In genomic region chr6:53346049-53346448, GRCh38 we compare ENCODE assay signal across 8 cellular contexts. TPM values are rescaled to one million over a fixed set of nuclear protein-coding genes. Genes with fewer than 3 reads are reported as not detected.
DNase-seq lines count a peak whose midpoint lies in the region; ATAC-seq and TF ChIP-seq lines count a peak whose summit lies in the region.
"Not testable (repeated sequence)": the region's sequence is repeated elsewhere in the genome, so short reads cannot be mapped to it uniquely, and the experiment has no call there.

No MANE protein-coding gene starts in this region.

- H3K4me1 Mint-ChIP-seq in activated T-cell treated with anti-CD3 and anti-CD28 coated beads, Interleukin-2, amount 50 U/mL, for 4 hours (ENCODE audit: low read depth): peaks cover 69% of the 10 kb centered on the region
- H3K4me1 Mint-ChIP-seq in activated naive CD8-positive, alpha-beta T cell treated with anti-CD3 and anti-CD28 coated beads, Interleukin-2, amount 50 U/mL, for 24 hours: peaks cover 72% of the 10 kb centered on the region
- H3K4me1 Mint-ChIP-seq in endodermal cell (peaks cover 33% of the 10 kb centered on the region), nephron (peaks cover 45% of the 10 kb centered on the region)
- H3K4me1 Mint-ChIP-seq in stimulated activated naive CD8-positive, alpha-beta T cell treated with anti-CD3 and anti-CD28 coated beads, Interleukin-15, Interleukin-2, amounts not matched to agents 100 ng/mL and 50 ng/mL, for 24 hours (ENCODE audit: low read depth): peaks cover 70% of the 10 kb centered on the region

- H3K27me3 Mint-ChIP-seq in activated T-cell treated with anti-CD3 and anti-CD28 coated beads, Interleukin-2, amount 50 U/mL, for 4 hours (ENCODE audit: low read depth); activated naive CD8-positive, alpha-beta T cell treated with anti-CD3 and anti-CD28 coated beads, Interleukin-2, amount 50 U/mL, for 24 hours; nephron (ENCODE audit: low read depth); stimulated activated naive CD8-positive, alpha-beta T cell treated with anti-CD3 and anti-CD28 coated beads, Interleukin-15, Interleukin-2, amounts not matched to agents 100 ng/mL and 50 ng/mL, for 24 hours: not testable (repeated sequence)
- peaks cover 14% of the 10 kb centered on the region for H3K27me3 Mint-ChIP-seq in endodermal cell (ENCODE audit: insufficient read depth)

- peaks cover 33 to 67% (median 59%) of the 10 kb centered on the region in 10 experiments for H3K4me1 ChIP-seq in BLaER1 treated with 17β-estradiol and CSF1 and Interleukin-3, amounts not matched to agents 10 nM and 100 nM
- H3K4me1 ChIP-seq in HUES64 (ENCODE audit: insufficient read depth, low read length): peaks cover 12% of the 10 kb centered on the region
- H3K4me1 ChIP-seq in endodermal cell (ENCODE audit: control insufficient read depth, insufficient read depth, low read length): not testable (repeated sequence)

- H3K36me3 ChIP-seq in BLaER1 treated with 17β-estradiol and CSF1 and Interleukin-3, amounts not matched to agents 10 nM and 100 nM: peaks cover 0 to 36% (median 16%) of the 10 kb centered on the region in 11 experiments; a peak in 13 of 22 replicates
- peaks cover 12% of the 10 kb centered on the region for H3K36me3 ChIP-seq in HUES64 (ENCODE audit: insufficient read depth, low read length)
- not testable (repeated sequence) for H3K36me3 ChIP-seq in endodermal cell (ENCODE audit: control insufficient read depth, insufficient read depth, low read length)

- peak overlapping the region; percentile 96 for H3K4me3 Mint-ChIP-seq in activated T-cell treated with anti-CD3 and anti-CD28 coated beads, Interleukin-2, amount 50 U/mL, for 4 hours
- peak overlapping the region; percentile 95 for H3K4me3 Mint-ChIP-seq in activated naive CD8-positive, alpha-beta T cell treated with anti-CD3 and anti-CD28 coated beads, Interleukin-2, amount 50 U/mL, for 24 hours
- peak overlapping the region; percentile 85 for H3K4me3 Mint-ChIP-seq in endodermal cell
- peak overlapping the region; percentile 96 to 98 (median 97) for H3K4me3 Mint-ChIP-seq in nephron
- peak overlapping the region; percentile 93 for H3K4me3 Mint-ChIP-seq in stimulated activated naive CD8-positive, alpha-beta T cell treated with anti-CD3 and anti-CD28 coated beads, Interleukin-15, Interleukin-2, amounts not matched to agents 100 ng/mL and 50 ng/mL, for 24 hours

- H3K4me3 ChIP-seq in BLaER1 treated with 17β-estradiol and CSF1 and Interleukin-3, amounts not matched to agents 10 nM and 100 nM: peak overlapping the region in 1 of 10 experiments; percentile 95; a peak in 1 of 20 replicates
- H3K4me3 ChIP-seq in HUES64 (ENCODE audit: low read length) (peak overlapping the region; percentile 90; the same call in 1 of the 2 replicates), endodermal cell (ENCODE audit: low read length) (peak overlapping the region; percentile 89)

- not testable (repeated sequence) for ATAC-seq in activated T-cell treated with anti-CD3 and anti-CD28 coated beads, Interleukin-2, amount 50 U/mL, for 4 hours; activated naive CD8-positive, alpha-beta T cell treated with anti-CD3 and anti-CD28 coated beads, Interleukin-2, amount 50 U/mL, for 24 hours

- not testable (repeated sequence) for TF ChIP-seq CTCF in VCaP (conservative IDR thresholded peaks at IDR 0.05); endodermal cell (conservative IDR thresholded peaks at IDR 0.05); nephron (IDR thresholded peaks at IDR 0.05; ENCODE audit: unreplicated experiment in 3 of 3)

- not testable (repeated sequence) for H3K27me3 ChIP-seq in BLaER1 treated with 17β-estradiol and CSF1 and Interleukin-3, amounts not matched to agents 10 nM and 100 nM; endodermal cell (ENCODE audit: control insufficient read depth, insufficient read depth, low read length, poor library complexity, severe bottlenecking)
- H3K27me3 ChIP-seq in HUES64 (ENCODE audit: insufficient read depth, low read length): peaks cover 19% of the 10 kb centered on the region

- WGBS in HUES64: 95% methylated on average over 4 of the region's 5 CpGs
- 98% methylated on average over 4 of the region's 5 CpGs; no CpG with 5 or more reads in 1 of the 2 experiments for WGBS in endodermal cell (ENCODE audit: insufficient coverage in 1 of 2, insufficient read length in 1 of 2), 2 experiments

- not testable (repeated sequence) for H3K27ac ChIP-seq in BLaER1 treated with 17β-estradiol and CSF1 and Interleukin-3, amounts not matched to agents 10 nM and 100 nM; HUES64 (ENCODE audit: low read depth, low read length); endodermal cell (ENCODE audit: low read depth, low read length)
- peak overlapping the region; percentile 87; the same call in 1 of the 2 replicates for H3K27ac ChIP-seq in VCaP

- not testable (repeated sequence) for H3K9me3 Mint-ChIP-seq in activated T-cell treated with anti-CD3 and anti-CD28 coated beads, Interleukin-2, amount 50 U/mL, for 4 hours; activated naive CD8-positive, alpha-beta T cell treated with anti-CD3 and anti-CD28 coated beads, Interleukin-2, amount 50 U/mL, for 24 hours; endodermal cell; nephron; stimulated activated naive CD8-positive, alpha-beta T cell treated with anti-CD3 and anti-CD28 coated beads, Interleukin-15, Interleukin-2, amounts not matched to agents 100 ng/mL and 50 ng/mL, for 24 hours

- H4K20me1 ChIP-seq in BLaER1 treated with 17β-estradiol and CSF1 and Interleukin-3, amounts not matched to agents 10 nM and 100 nM: peaks cover 43 to 75% (median 73%) of the 10 kb centered on the region in 11 experiments; a peak in 21 of 22 replicates

- DNase-seq in activated T-cell treated with anti-CD3 and anti-CD28 coated beads, Interleukin-2, amount 50 U/mL, for 4 hours; activated naive CD8-positive, alpha-beta T cell treated with anti-CD3 and anti-CD28 coated beads, Interleukin-2, amount 50 U/mL, for 24 hours; endodermal cell: not testable (repeated sequence)

- not testable (repeated sequence) for H3K9ac ChIP-seq in BLaER1 treated with 17β-estradiol and CSF1 and Interleukin-3, amounts not matched to agents 10 nM and 100 nM; HUES64 (ENCODE audit: low read depth, low read length); endodermal cell (ENCODE audit: extremely low read depth, low read length, poor library complexity, severe bottlenecking)

- H3K27ac Mint-ChIP-seq in activated naive CD8-positive, alpha-beta T cell treated with anti-CD3 and anti-CD28 coated beads, Interleukin-2, amount 50 U/mL, for 24 hours: peak overlapping the region; percentile 83
- H3K27ac Mint-ChIP-seq in endodermal cell: not testable (repeated sequence)
- peak overlapping the region in 2 of 3 experiments; percentile 6 to 87 for H3K27ac Mint-ChIP-seq in nephron
- peak overlapping the region; percentile 61 for H3K27ac Mint-ChIP-seq in stimulated activated naive CD8-positive, alpha-beta T cell treated with anti-CD3 and anti-CD28 coated beads, Interleukin-15, Interleukin-2, amounts not matched to agents 100 ng/mL and 50 ng/mL, for 24 hours

- H3K4me2 ChIP-seq in BLaER1 treated with 17β-estradiol and CSF1 and Interleukin-3, amounts not matched to agents 10 nM and 100 nM: peak overlapping the region in 6 of 11 experiments; percentile 38 to 94 (median 86); a peak in 8 of 22 replicates

- H3K36me3 Mint-ChIP-seq in activated T-cell treated with anti-CD3 and anti-CD28 coated beads, Interleukin-2, amount 50 U/mL, for 4 hours (ENCODE audit: insufficient read depth): peaks cover 21% of the 10 kb centered on the region
- H3K36me3 Mint-ChIP-seq in activated naive CD8-positive, alpha-beta T cell treated with anti-CD3 and anti-CD28 coated beads, Interleukin-2, amount 50 U/mL, for 24 hours (ENCODE audit: low read depth): peaks cover 25% of the 10 kb centered on the region
- H3K36me3 Mint-ChIP-seq in endodermal cell (ENCODE audit: low read depth); nephron (ENCODE audit: low read depth): not testable (repeated sequence)
- H3K36me3 Mint-ChIP-seq in stimulated activated naive CD8-positive, alpha-beta T cell treated with anti-CD3 and anti-CD28 coated beads, Interleukin-15, Interleukin-2, amounts not matched to agents 100 ng/mL and 50 ng/mL, for 24 hours (ENCODE audit: low read depth): peaks cover 31% of the 10 kb centered on the region

- H3K9me3 ChIP-seq in BLaER1 treated with 17β-estradiol and CSF1 and Interleukin-3, amounts not matched to agents 10 nM and 100 nM (replicated peaks in 1 of 11); HUES64 (ENCODE audit: insufficient read depth, low read depth, low read length); endodermal cell (ENCODE audit: control insufficient read depth, low read length): not testable (repeated sequence)

RNA-seq across cellular contexts. Expression of gene ELOVL5, which starts 2.7 kb away (rescaled TPM):
- 116 TPM for polyA plus RNA-seq in HUES64 (2013, experiment 1 of 2)
- polyA plus RNA-seq in HUES64 (2013, experiment 2 of 2): 138 TPM
- total RNA-seq in activated T-cell treated with anti-CD3 and anti-CD28 coated beads, Interleukin-2, amount 50 U/mL, for 4 hours: 100 to 1,000 TPM in 2 of 3 donors, 10 to 100 TPM in 1; 89.4 to 115 (median 104) TPM
- 100 to 1,000 TPM; 103 to 108 TPM for total RNA-seq in endodermal cell
- polyA plus RNA-seq in endodermal cell (2013, experiment 1 of 2): 140 TPM
- 132 TPM for polyA plus RNA-seq in endodermal cell (2013, experiment 2 of 2)
